In genomic region chr16:18788828-18789514, GRCh38 we compare ENCODE assay signal across 8 cellular contexts. TPM values are rescaled to one million over a fixed set of nuclear protein-coding genes. Genes with fewer than 3 reads are reported as not detected.
DNase-seq lines count a peak whose midpoint lies in the region; ATAC-seq, FAIRE-seq and TF ChIP-seq lines count a peak whose summit lies in the region.

No MANE protein-coding gene starts in this region.

- no peak overlapping the region for H2AK5ac ChIP-seq in mesenchymal stem cell (ENCODE audit: low read length, severe bottlenecking)

- H3K14ac ChIP-seq in mesenchymal stem cell (ENCODE audit: low read length in 2 of 2): no peak overlapping the region

- no peak overlapping the region for H2BK12ac ChIP-seq in mesenchymal stem cell (ENCODE audit: low read length in 2 of 2)

- TF ChIP-seq EP300 in A549 (IDR thresholded peaks at IDR 0.05): no peak

- intact Hi-C loops in body of pancreas (cut with DNase I): no loop called here

- no peak overlapping the region for H2AFZ ChIP-seq in mesenchymal stem cell (ENCODE audit: low read depth, low read length)

- H3K27ac ChIP-seq in A549: peak overlapping the region; percentile 95 to 100
- H3K27ac ChIP-seq in HL-60 (replicated peaks): peak overlapping the region; percentile 93
- peak overlapping the region in 3 of 4 donors; percentile 80 to 90 (median 84) for H3K27ac ChIP-seq in body of pancreas
- no peak overlapping the region for H3K27ac ChIP-seq in mesenchymal stem cell (ENCODE audit: low read length, poor library complexity, severe bottlenecking)

- peak overlapping the region; percentile 93 for H3K9ac ChIP-seq in mesenchymal stem cell (ENCODE audit: low read length)

- no peak overlapping the region for H2BK15ac ChIP-seq in mesenchymal stem cell (ENCODE audit: low read depth, poor library complexity, severe bottlenecking)

- H3K79me1 ChIP-seq in mesenchymal stem cell (replicated peaks; ENCODE audit: low read length, poor library complexity, severe bottlenecking): peaks cover 2% of the 10 kb centered on the region

- FAIRE-seq in A549 (lab: Jason Lieb, UNC): no peak
- FAIRE-seq in frontal cortex (lab: Jason Lieb, UNC): no peak

- ATAC-seq in A549 (no peak), body of pancreas (no peak), GM19324 (IDR thresholded peaks at IDR 0.05; ENCODE audit: low FRiP score, unreplicated experiment) (no peak)

- H3K27me3 ChIP-seq in HL-60 (ENCODE audit: insufficient read depth, poor library complexity, severe bottlenecking): no peaks in the 10 kb centered on the region
- H3K27me3 ChIP-seq in body of pancreas: no peaks in the 10 kb centered on the region
- no peaks in the 10 kb centered on the region for H3K27me3 ChIP-seq in mesenchymal stem cell (ENCODE audit: control insufficient read depth in 1 of 2, insufficient read depth in 1 of 2, low read length in 2 of 2)

- DNase-seq in A549 (ENCODE audit: low read depth in 1 of 2, low spot score in 1 of 2): no peak
- DNase-seq in HL-60 (ENCODE audit: low read depth in 1 of 2, low spot score in 1 of 2): no peak
- DNase-seq in body of pancreas: no peak
- no peak for DNase-seq in mesenchymal stem cell
- DNase-seq in frontal cortex (ENCODE audit: low spot score in 2 of 2): no peak
- DNase-seq in KG1 (lab: John Stamatoyannopoulos, UW): no peak
- no peak for DNase-seq in HK-2 (ENCODE audit: unreplicated experiment)

- H3K4me3 ChIP-seq in A549 (peak overlapping the region; percentile 99), HL-60 (replicated peaks; ENCODE audit: insufficient read depth, low read length) (peak overlapping the region; percentile 76), body of pancreas (peak overlapping the region; percentile 67 to 99), mesenchymal stem cell (ENCODE audit: insufficient read depth in 1 of 2, low read depth in 1 of 2, low read length in 2 of 2) (peak overlapping the region; percentile 42 to 80)

- peak overlapping the region; percentile 82 for H3K4me2 ChIP-seq in A549
- peak overlapping the region; percentile 71 for H3K4me2 ChIP-seq in mesenchymal stem cell (ENCODE audit: low read length, poor library complexity, severe bottlenecking)

- no peak overlapping the region for H4K91ac ChIP-seq in mesenchymal stem cell (ENCODE audit: low read length)

- POLR2A ChIA-PET in A549 (lab: Yijun Ruan, JAX): interaction anchor here (10.3 kb wide), 1 partner anchor 11 kb away, joined by 208 read pairs; the partner anchor contains the start of gene ARL6IP1

- TF ChIP-seq RAD21 in A549 (conservative IDR thresholded peaks at IDR 0.05 in 1 of 2, IDR thresholded peaks at IDR 0.05 in 1 of 2): no peak

- TF ChIP-seq POLR2A in A549 (IDR thresholded peaks at IDR 0.05; ENCODE audit: low read length) (no peak), body of pancreas (IDR thresholded peaks at IDR 0.05) (no peak)

- H4K8ac ChIP-seq in mesenchymal stem cell (ENCODE audit: low read length): no peak overlapping the region

- TF ChIP-seq CTCF in A549 (IDR thresholded peaks at IDR 0.05): no peak
- TF ChIP-seq CTCF in HL-60 (IDR thresholded peaks at IDR 0.05; ENCODE audit: insufficient read depth, low read length): no peak
- TF ChIP-seq CTCF in body of pancreas (IDR thresholded peaks at IDR 0.05): no peak

- CTCF ChIA-PET in A549 (lab: Yijun Ruan, JAX): interaction anchor here (5.7 kb wide), 1 partner anchor 12 kb away, joined by 52 read pairs; the partner anchor contains the start of gene ARL6IP1

- peak overlapping the region in 1 of 2 experiments; percentile 32 for H3K4ac ChIP-seq in mesenchymal stem cell (ENCODE audit: low read depth in 1 of 2, low read length in 2 of 2)

- WGBS in A549 (ENCODE audit: missing lambda C conversion rate): 5% methylated on average over 20 of the region's 20 CpGs
- WGBS in body of pancreas, 2 donors: 4 to 6% methylated on average over 20 of the region's 20 CpGs
- WGBS in mesenchymal stem cell: 21% methylated on average over 20 of the region's 20 CpGs

- H2BK120ac ChIP-seq in mesenchymal stem cell (ENCODE audit: low read depth, low read length): no peak overlapping the region

- H3K4me1 ChIP-seq in A549 (peaks cover 45% of the 10 kb centered on the region), body of pancreas (peaks cover 43% of the 10 kb centered on the region), mesenchymal stem cell (ENCODE audit: control insufficient read depth, insufficient read depth, low read depth, low read length) (peaks cover 12% of the 10 kb centered on the region)

- H2BK5ac ChIP-seq in mesenchymal stem cell (ENCODE audit: low read depth, low read length, poor library complexity, severe bottlenecking): no peak overlapping the region

- H3K36me3 ChIP-seq in body of pancreas (replicated peaks in 1 of 2; ENCODE audit: insufficient read depth in 1 of 2, low read depth in 2 of 2) (peaks cover 0 to 30% of the 10 kb centered on the region in 2 donors), mesenchymal stem cell (ENCODE audit: control insufficient read depth in 1 of 2, insufficient read depth in 2 of 2, low read depth in 1 of 2, low read length in 2 of 2) (peaks cover 39 to 77% of the 10 kb centered on the region in 2 experiments)

- no peak overlapping the region for H3K23ac ChIP-seq in mesenchymal stem cell (ENCODE audit: low read length in 2 of 2)

- H3K18ac ChIP-seq in mesenchymal stem cell (ENCODE audit: low read depth in 1 of 2, low read length in 2 of 2): no peak overlapping the region

- no peaks in the 10 kb centered on the region for H3K9me3 ChIP-seq in A549
- H3K9me3 ChIP-seq in body of pancreas: no peaks in the 10 kb centered on the region
- H3K9me3 ChIP-seq in mesenchymal stem cell (ENCODE audit: control insufficient read depth, low read length): no peaks in the 10 kb centered on the region

TF ChIP-seq in A549, 52 proteins besides CTCF, POLR2A, EP300 and RAD21:
- no peak for TF ChIP-seq SREBF2 (IDR thresholded peaks at IDR 0.05)
- TF ChIP-seq MAX (IDR thresholded peaks at IDR 0.05): 0 out of 2 replicates have a peak, but pooled peaks have one; percentile 15
TF ChIP-seq in A549: peak in this region for 1.

RNA-seq across cellular contexts. Expression of gene RPS15A, which starts 1.2 kb away (rescaled TPM):
- 4,362 and 5,012 TPM in 2 replicates for polyA plus RNA-seq in A549 (2011; rRNA removed)
- polyA plus RNA-seq in A549 (2012; cell fraction: cytosol; rRNA removed): 3,949 and 4,951 TPM in 2 replicates
- 966 and 1,458 TPM in 2 replicates for polyA plus RNA-seq in A549 (2012; cell fraction: nucleus; rRNA removed)
- polyA plus RNA-seq in A549 (2017; fragmentation: RNase III; extraction: RNeasy Plus Mini Kit Qiagen cat#74134 plus additional on column Dnase treatment): 1,817 to 2,035 TPM (median 1,908 TPM) in 3 replicates
- 545 and 1,115 TPM in 2 replicates for polyA minus RNA-seq in A549 (2011; rRNA and poly(A)+ RNA removed)
- 100 to 1,000 TPM; 232 to 393 TPM for total RNA-seq in body of pancreas
- 4,200 TPM for polyA plus RNA-seq in mesenchymal stem cell (2013, experiment 1 of 2)
- polyA plus RNA-seq in mesenchymal stem cell (2013, experiment 2 of 2): 3,956 TPM
- 1,618 TPM for total RNA-seq in frontal cortex

RNA-seq across cellular contexts. Expression of gene ARL6IP1, which starts 12.4 kb away (rescaled TPM):
- polyA plus RNA-seq in A549 (2011; rRNA removed) (403 and 479 TPM in 2 replicates), A549 (2017; fragmentation: RNase III; extraction: RNeasy Plus Mini Kit Qiagen cat#74134 plus additional on column Dnase treatment) (435 to 459 TPM (median 456 TPM) in 3 replicates)
- polyA plus RNA-seq in A549 (2012; cell fraction: cytosol; rRNA removed): 165 and 196 TPM in 2 replicates
- polyA plus RNA-seq in A549 (2012; cell fraction: nucleus; rRNA removed): 108 and 220 TPM in 2 replicates
- 412 and 429 TPM in 2 replicates for polyA minus RNA-seq in A549 (2011; rRNA and poly(A)+ RNA removed)
- total RNA-seq in body of pancreas (100 to 1,000 TPM; 111 to 153 TPM), frontal cortex (617 TPM)
- 82.3 TPM for polyA plus RNA-seq in mesenchymal stem cell (2013, experiment 1 of 2)
- polyA plus RNA-seq in mesenchymal stem cell (2013, experiment 2 of 2): 91.9 TPM
